8 cellular contexts compared by ENCODE assay signal in the genomic region with DNA sequence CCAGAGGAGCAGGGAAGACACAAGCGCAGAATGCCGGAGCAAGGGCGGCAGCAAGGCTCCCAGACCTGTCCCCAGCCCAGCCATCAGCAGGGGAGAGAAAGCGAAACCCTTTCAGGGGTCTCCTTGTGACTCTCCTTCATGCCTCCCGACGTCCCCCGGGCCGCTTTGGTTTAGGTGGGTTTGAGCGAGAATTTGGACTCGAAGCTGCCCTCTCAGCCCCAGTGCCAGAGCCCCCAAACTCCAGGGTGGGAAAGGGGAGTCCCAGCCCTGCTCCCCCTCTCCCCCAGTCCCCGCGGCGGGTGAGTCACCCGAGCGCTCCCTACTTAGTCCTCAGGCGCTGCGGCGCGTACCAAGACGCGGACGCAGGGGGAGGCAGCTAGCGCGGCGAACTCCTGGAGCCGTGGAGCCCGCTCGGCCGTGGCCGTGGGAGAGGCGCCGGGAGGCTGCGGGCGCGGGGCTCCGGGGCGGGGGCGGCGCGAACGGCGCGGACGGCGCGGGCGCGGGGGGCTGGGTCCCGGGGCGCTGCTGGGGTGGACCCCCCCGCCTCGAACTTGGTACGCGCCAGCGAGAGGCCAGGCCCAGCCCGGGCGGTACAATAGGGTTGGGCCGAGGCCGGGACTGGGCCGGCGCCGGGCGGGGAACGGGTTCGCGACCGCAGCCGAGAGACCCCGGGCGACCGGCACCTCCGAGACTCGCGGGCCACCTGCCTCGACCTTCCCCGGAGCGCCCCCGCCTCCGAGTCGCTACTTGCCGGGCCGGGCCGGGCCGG. TPM values are rescaled to one million over a fixed set of nuclear protein-coding genes. Genes with fewer than 3 reads are reported as not detected.
DNase-seq lines count a peak whose midpoint lies in the region; ATAC-seq and TF ChIP-seq lines count a peak whose summit lies in the region.

MAP7D1 (plus strand) TSS at position 601 of the 769 bp plus-strand sequence. CDS start 258 bp downstream, outside the sequence.

- no peaks in the 10 kb centered on the region for H3K27me3 Mint-ChIP-seq in osteocyte (ENCODE audit: unreplicated experiment)

- no peaks in the 10 kb centered on the region for H3K9me3 ChIP-seq in thoracic aorta

- peak within 1 kb of the TSS; percentile 98 to 99 for H3K27ac ChIP-seq in thoracic aorta

- peaks cover 4% of the 10 kb centered on the region for H3K36me3 Mint-ChIP-seq in osteocyte (ENCODE audit: unreplicated experiment)

- H3K9me3 Mint-ChIP-seq in osteocyte (ENCODE audit: unreplicated experiment), result no peaks in the 10 kb centered on the region

- DNase-seq in DMS53 (lab: John Stamatoyannopoulos, UW), result peak; percentile 92
- peak; percentile 53 to 65 for DNase-seq in Kasumi-1 (lab: John Stamatoyannopoulos, UW)
- DNase-seq in SKM-1 (lab: John Stamatoyannopoulos, UW; ENCODE audit: unreplicated experiment), result peak; percentile 22
- DNase-seq in activated naive CD4-positive, alpha-beta T cell treated with anti-CD3 and anti-CD28 coated beads, Interleukin-2, amount 50 U/mL, for 16 hours, result peak; percentile 89
- DNase-seq in glomerular visceral epithelial cell (ENCODE audit: extremely low spot score), result peak; percentile 88
- DNase-seq in osteocyte (ENCODE audit: extremely low spot score, unreplicated experiment), result peak; percentile 95
- no peak for DNase-seq in thoracic aorta (ENCODE audit: low spot score)

- peak; percentile 36 for ATAC-seq in GM21717 (IDR thresholded peaks at IDR 0.05; ENCODE audit: unreplicated experiment)
- ATAC-seq in thoracic aorta (ENCODE audit: insufficient number of reproducible peaks, low FRiP score, low read depth), result peak; percentile 79

- H3K27me3 ChIP-seq in thoracic aorta (replicated peaks; ENCODE audit: insufficient read depth), result no peaks in the 10 kb centered on the region

- peaks cover 67% of the 10 kb centered on the region for H3K4me1 Mint-ChIP-seq in osteocyte (ENCODE audit: unreplicated experiment)

- no peak for TF ChIP-seq CTCF in osteocyte (IDR thresholded peaks at IDR 0.05)
- TF ChIP-seq CTCF in thoracic aorta (IDR thresholded peaks at IDR 0.05), result no peak

- H3K4me3 ChIP-seq in thoracic aorta, result peak within 1 kb of the TSS; percentile 99

- peaks cover 55 to 64% of the 10 kb centered on the region in 2 donors for H3K4me1 ChIP-seq in thoracic aorta (ENCODE audit: control insufficient read depth in 1 of 2, low read depth in 2 of 2)

- H3K36me3 ChIP-seq in thoracic aorta, result no peaks in the 10 kb centered on the region

- H3K4me3 Mint-ChIP-seq in osteocyte (ENCODE audit: unreplicated experiment), result peak within 1 kb of the TSS; percentile 85

- peak within 1 kb of the TSS; percentile 90 for H3K27ac Mint-ChIP-seq in osteocyte (ENCODE audit: unreplicated experiment)

RNA-seq across cellular contexts. Expression of gene MAP7D1, which starts in this region (rescaled TPM):
- total RNA-seq in osteocyte, result 157 and 163 TPM in 2 replicates
- 100 to 1,000 TPM; 170 to 186 TPM for total RNA-seq in thoracic aorta
